Comparison of ENCODE assay signal across 26 cellular contexts in the genomic region with DNA sequence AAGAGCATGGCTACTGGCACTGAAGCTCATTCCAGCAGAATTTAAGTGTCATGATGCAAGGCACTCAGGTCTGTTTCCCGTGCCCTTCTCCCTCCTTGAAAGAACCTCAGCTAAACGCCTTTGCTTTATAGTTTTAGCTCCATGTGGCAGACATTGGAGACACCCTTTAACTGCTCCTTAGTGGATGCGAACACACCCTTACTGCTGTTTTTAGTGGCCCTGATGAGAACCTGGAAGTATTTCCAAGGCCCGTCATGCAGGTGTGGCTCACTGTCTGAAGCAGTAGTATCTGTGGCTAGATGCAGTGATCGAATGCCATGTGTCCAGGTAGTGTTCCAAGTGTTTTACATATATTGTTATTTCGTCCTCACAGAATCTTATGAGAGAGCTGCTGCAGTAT.
"Had no signal": no experiment of that assay in that cellular context is flagged by ENCODE, and none has a peak within 500 bp of the region (broad histone marks: within the 10 kb centered on the region; RNA-seq: fewer than 3 reads in every experiment).

No MANE protein-coding gene starts in this region.

- H3K4me3 Mint-ChIP-seq: activated B cell treated with CpG ODN at 0.5 μM for 24 hours; activated CD4-positive, alpha-beta memory T cell treated with anti-CD3 and anti-CD28 coated beads, Interleukin-2, amount 10 ng/mL, durations not matched to agents 7 days and 5 days; activated CD4-positive, alpha-beta T cell treated with anti-CD3 and anti-CD28 coated beads, Interleukin-2, amount 10 ng/mL, durations not matched to agents 7 days and 5 days; activated naive CD4-positive, alpha-beta T cell treated with anti-CD3 and anti-CD28 coated beads, Interleukin-2, amount 10 ng/mL, durations not matched to agents 7 days and 5 days; activated naive CD8-positive, alpha-beta T cell treated with anti-CD3 and anti-CD28 coated beads for 36 hours; activated T-cell treated with anti-CD3 and anti-CD28 coated beads, Interleukin-2, amount 50 U/mL, for 72 hours; T-cell had no signal

- H3K27me3 Mint-ChIP-seq: activated B cell treated with CpG ODN at 0.5 μM for 24 hours; activated CD4-positive, alpha-beta memory T cell treated with anti-CD3 and anti-CD28 coated beads, Interleukin-2, amount 10 ng/mL, durations not matched to agents 7 days and 5 days; activated naive CD8-positive, alpha-beta T cell treated with anti-CD3 and anti-CD28 coated beads for 36 hours had no signal

- H3K4me3 ChIP-seq: breast epithelium, SK-N-MC had no signal

- ATAC-seq: activated T-cell treated with anti-CD3 and anti-CD28 coated beads, Interleukin-2, amount 50 U/mL, for 72 hours; Panc1; Right ventricle myocardium inferior; T-cell had no signal

- DNase-seq: activated B cell treated with CpG ODN at 0.5 μM for 24 hours; activated CD4-positive, alpha-beta memory T cell treated with anti-CD3 and anti-CD28 coated beads, Interleukin-2, amount 10 ng/mL, durations not matched to agents 7 days and 5 days; activated CD4-positive, alpha-beta T cell treated with anti-CD3 and anti-CD28 coated beads for 1 hour; activated CD4-positive, alpha-beta T cell treated with anti-CD3 and anti-CD28 coated beads, Interleukin-2, amount 10 ng/mL, durations not matched to agents 7 days and 5 days; activated CD8-positive, alpha-beta memory T cell treated with anti-CD3 and anti-CD28 coated beads, Interleukin-2, amount 50 U/mL, for 4 hours; activated gamma-delta T cell treated with Interleukin-2 at 50 U/mL for 16 hours; activated naive CD4-positive, alpha-beta T cell treated with anti-CD3 and anti-CD28 coated beads, Interleukin-2, amount 10 ng/mL, durations not matched to agents 7 days and 5 days; activated naive CD8-positive, alpha-beta T cell treated with anti-CD3 and anti-CD28 coated beads for 36 hours; activated T-cell treated with anti-CD3 and anti-CD28 coated beads, Interleukin-2, amount 50 U/mL, for 72 hours; anterior cingulate cortex; caudate nucleus; Karpas-422; NCI-H1930; NCI-H446 treated with DMSO at 0.1 percent for 48 hours; NCI-H524 treated with DMSO at 0.1 percent for 48 hours; NK-92 treated with Interleukin-12 subunit alpha and Interleukin-12 subunit beta, amount 100 ng/mL, for 24 hours; OCI-M1; RPMI8226; T-cell; T-helper 2 cell; T1000 had no signal

- H3K4me1 Mint-ChIP-seq: activated CD4-positive, alpha-beta memory T cell treated with anti-CD3 and anti-CD28 coated beads, Interleukin-2, amount 10 ng/mL, durations not matched to agents 7 days and 5 days; activated CD4-positive, alpha-beta T cell treated with anti-CD3 and anti-CD28 coated beads, Interleukin-2, amount 10 ng/mL, durations not matched to agents 7 days and 5 days; activated naive CD4-positive, alpha-beta T cell treated with anti-CD3 and anti-CD28 coated beads, Interleukin-2, amount 10 ng/mL, durations not matched to agents 7 days and 5 days; activated naive CD8-positive, alpha-beta T cell treated with anti-CD3 and anti-CD28 coated beads for 36 hours; T-cell had no signal

- H3K4me1 ChIP-seq: breast epithelium had no signal

- H3K36me3 ChIP-seq: breast epithelium had no signal

- H3K9me3 ChIP-seq: breast epithelium had no signal

- H3K9me3 Mint-ChIP-seq: activated B cell treated with CpG ODN at 0.5 μM for 24 hours; activated CD4-positive, alpha-beta memory T cell treated with anti-CD3 and anti-CD28 coated beads, Interleukin-2, amount 10 ng/mL, durations not matched to agents 7 days and 5 days; activated CD4-positive, alpha-beta T cell treated with anti-CD3 and anti-CD28 coated beads, Interleukin-2, amount 10 ng/mL, durations not matched to agents 7 days and 5 days; activated naive CD4-positive, alpha-beta T cell treated with anti-CD3 and anti-CD28 coated beads, Interleukin-2, amount 10 ng/mL, durations not matched to agents 7 days and 5 days; activated naive CD8-positive, alpha-beta T cell treated with anti-CD3 and anti-CD28 coated beads for 36 hours; activated T-helper 2 cell treated with anti-CD3 and anti-CD28 coated beads, Interferon-gamma antibody, Interleukin-2, Interleukin-4, amounts not matched to agents 10 μg/mL and 5 μg/mL and 100 μg/mL, durations not matched to agents 14 hours and 24 hours and 36 hours; T-cell had no signal

- H3K27ac ChIP-seq: breast epithelium, SK-N-MC had no signal

- H3K27me3 ChIP-seq: breast epithelium had no signal

- H3K36me3 Mint-ChIP-seq: activated naive CD4-positive, alpha-beta T cell treated with anti-CD3 and anti-CD28 coated beads, Interleukin-2, amount 10 ng/mL, durations not matched to agents 7 days and 5 days; activated naive CD8-positive, alpha-beta T cell treated with anti-CD3 and anti-CD28 coated beads for 36 hours had no signal

- H3K27ac Mint-ChIP-seq: activated B cell treated with CpG ODN at 0.5 μM for 24 hours; activated CD4-positive, alpha-beta memory T cell treated with anti-CD3 and anti-CD28 coated beads, Interleukin-2, amount 10 ng/mL, durations not matched to agents 7 days and 5 days; activated CD4-positive, alpha-beta T cell treated with anti-CD3 and anti-CD28 coated beads, Interleukin-2, amount 10 ng/mL, durations not matched to agents 7 days and 5 days; activated naive CD4-positive, alpha-beta T cell treated with anti-CD3 and anti-CD28 coated beads, Interleukin-2, amount 10 ng/mL, durations not matched to agents 7 days and 5 days; activated naive CD8-positive, alpha-beta T cell treated with anti-CD3 and anti-CD28 coated beads for 36 hours; activated T-cell treated with anti-CD3 and anti-CD28 coated beads, Interleukin-2, amount 50 U/mL, for 72 hours; activated T-helper 2 cell treated with anti-CD3 and anti-CD28 coated beads, Interferon-gamma antibody, Interleukin-2, Interleukin-4, amounts not matched to agents 10 μg/mL and 5 μg/mL and 100 μg/mL, durations not matched to agents 14 hours and 24 hours and 36 hours; T-cell had no signal
